In genomic region chr19:40147338-40147692, GRCh38 we compare ENCODE assay signal across 13 cellular contexts. TPM values are rescaled to one million over a fixed set of nuclear protein-coding genes. Genes with fewer than 3 reads are reported as not detected.
DNase-seq lines count a peak whose midpoint lies in the region; ATAC-seq, FAIRE-seq and TF ChIP-seq lines count a peak whose summit lies in the region.
"Had no signal": no experiment of that assay in that cellular context is flagged by ENCODE, and none has a peak within 500 bp of the region (broad histone marks: within the 10 kb centered on the region; RNA-seq: fewer than 3 reads in every experiment).

No MANE protein-coding gene starts in this region.

- TF ChIP-seq RAD21 in GM12878 (IDR thresholded peaks at IDR 0.05; ENCODE audit: insufficient read depth, low read depth, low read length) = no peak

- H3K27me3 ChIP-seq in KMS-11 (ENCODE audit: insufficient read depth, low read depth) = no peaks in the 10 kb centered on the region
- H3K27me3 ChIP-seq in GM12878 (replicated peaks in 1 of 2; ENCODE audit: control insufficient read depth in 2 of 2, insufficient read depth in 2 of 2, low read length in 1 of 2) = no peaks in the 10 kb centered on the region
- H3K27me3 ChIP-seq in osteoblast (ENCODE audit: insufficient read depth, low read length) = no peaks in the 10 kb centered on the region
- H3K27me3 ChIP-seq: ovary had no signal

- DNase-seq in CD14-positive monocyte (ENCODE audit: low spot score) = no peak
- no peak for DNase-seq in GM12878 (ENCODE audit: low read depth, low spot score)
- no peak for DNase-seq in osteoblast (ENCODE audit: insufficient read length, low spot score, missing footprints)
- no peak for DNase-seq in NCI-H2227 treated with DMSO at 0.1 percent for 48 hours (lab: John Stamatoyannopoulos, UW)
- DNase-seq in DMS79 (lab: John Stamatoyannopoulos, UW) = no peak
- DNase-seq in endothelial cell (ENCODE audit: low spot score) = no peak
- DNase-seq: effector memory CD8-positive, alpha-beta T cell; ovary; stimulated activated CD4-positive, alpha-beta T cell treated with anti-CD3 and anti-CD28 coated beads, Interleukin-4, amount 100 ng/mL, for 24 hours; stimulated activated CD8-positive, alpha-beta memory T cell treated with anti-CD3 and anti-CD28 coated beads, Interleukin-4, amount 100 ng/mL, for 48 hours had no signal

- peaks cover 0 to 9% (median 3%) of the 10 kb centered on the region in 7 donors for H3K9me3 Mint-ChIP-seq in CD14-positive monocyte
- H3K9me3 Mint-ChIP-seq in endothelial cell (ENCODE audit: unreplicated experiment) = no peaks in the 10 kb centered on the region
- H3K9me3 Mint-ChIP-seq: effector memory CD8-positive, alpha-beta T cell had no signal

- no peak overlapping the region for H3K9ac ChIP-seq in KMS-11
- H3K9ac ChIP-seq in GM12878 (ENCODE audit: control insufficient read depth, insufficient read depth, low read length) = peak overlapping the region; percentile 25; the same call in 1 of the 2 replicates

- RAD21 ChIA-PET in GM12878 (lab: Charles Lee; ENCODE audit: unreplicated experiment) = interaction anchor here (0.6 kb wide), 1 partner anchor 313 kb away, joined by 3 read pairs; the partner anchor contains the start of gene DYRK1B

- peak overlapping the region in 1 of 2 donors; percentile 91 for H3K4me3 Mint-ChIP-seq in CD14-positive monocyte
- H3K4me3 Mint-ChIP-seq in endothelial cell (ENCODE audit: unreplicated experiment) = no peak overlapping the region

- 89% methylated on average over 2 of the region's 2 CpGs for WGBS in GM12878 (ENCODE audit: insufficient coverage, insufficient replicate concordance, low lambda C conversion rate, missing lambda C conversion rate)

- no peak for TF ChIP-seq POLR2A in GM12878 (IDR thresholded peaks at IDR 0.05; ENCODE audit: low read depth, low read length)

- peaks cover 36% of the 10 kb centered on the region for H3K4me1 ChIP-seq in KMS-11 (ENCODE audit: low read depth, poor library complexity, severe bottlenecking)
- peaks cover 39% of the 10 kb centered on the region for H3K4me1 ChIP-seq in GM12878 (ENCODE audit: control insufficient read depth, insufficient read depth, low read length)
- peaks cover 9% of the 10 kb centered on the region for H3K4me1 ChIP-seq in osteoblast (ENCODE audit: insufficient read depth, low read length)

- H4K20me1 ChIP-seq in KMS-11 (ENCODE audit: insufficient read depth) (no peaks in the 10 kb centered on the region), GM12878 (ENCODE audit: control insufficient read depth, insufficient read depth) (no peaks in the 10 kb centered on the region), osteoblast (ENCODE audit: insufficient read depth, low read length) (no peaks in the 10 kb centered on the region)

- POLR2A ChIA-PET in GM12878 (lab: Charles Lee) = interaction anchor here (1.2 kb wide), 1 partner anchor 17 kb away, joined by 3 read pairs; no protein-coding TSS in a partner anchor

- peak overlapping the region; percentile 48; the same call in 1 of the 2 replicates for H3K4me2 ChIP-seq in KMS-11
- peak overlapping the region; percentile 57; the same call in 1 of the 2 replicates for H3K4me2 ChIP-seq in GM12878 (ENCODE audit: control insufficient read depth, insufficient read depth)
- peak overlapping the region; percentile 86 for H3K4me2 ChIP-seq in osteoblast (ENCODE audit: insufficient read depth, low read length)

- CTCF ChIA-PET in GM12878 (lab: Yijun Ruan, JAX) = interaction anchor here (0.8 to 10.1 kb wide), 2 partner anchors 17 to 383 kb away, joined by 3 to 199 read pairs; no protein-coding TSS in a partner anchor

- intact Hi-C loops in CD14-positive monocyte (cut with micrococcal nuclease) (no loop called here), GM12878 (cut with micrococcal nuclease; ENCODE audit: unreplicated experiment) (no loop called here)

- no TSS peak for BruUV-seq in GM12878 (replicated peaks; lab: Mats Ljungman, UMichigan)

- H3K27me3 Mint-ChIP-seq in CD14-positive monocyte (ENCODE audit: low read depth in 3 of 3) (peaks cover 0 to 4% (median 0%) of the 10 kb centered on the region in 3 donors), endothelial cell (ENCODE audit: unreplicated experiment) (peaks cover 4% of the 10 kb centered on the region)
- H3K27me3 Mint-ChIP-seq: activated naive CD8-positive, alpha-beta T cell; effector memory CD8-positive, alpha-beta T cell had no signal

- H3K27ac Mint-ChIP-seq in CD14-positive monocyte = peak overlapping the region in 5 of 7 donors; percentile 35 to 94 (median 86)
- no peak overlapping the region for H3K27ac Mint-ChIP-seq in endothelial cell (ENCODE audit: unreplicated experiment)

- H3K36me3 Mint-ChIP-seq in CD14-positive monocyte (no peaks in the 10 kb centered on the region), endothelial cell (ENCODE audit: low read depth, unreplicated experiment) (peaks cover 4% of the 10 kb centered on the region)
- H3K36me3 Mint-ChIP-seq: activated naive CD8-positive, alpha-beta T cell had no signal

- TF ChIP-seq CTCF in CD14-positive monocyte (IDR thresholded peaks at IDR 0.05) = no peak
- no peak for TF ChIP-seq CTCF in KMS-11 (conservative IDR thresholded peaks at IDR 0.05; ENCODE audit: low read depth, low read length)
- TF ChIP-seq CTCF in GM12878 (IDR thresholded peaks at IDR 0.05 in 2 of 3, conservative IDR thresholded peaks at IDR 0.05 in 1 of 3; ENCODE audit: control insufficient read depth in 2 of 3, extremely low read depth in 1 of 3, insufficient read depth in 1 of 3, low read depth in 3 of 3, low read length in 3 of 3) = no peak
- no peak for TF ChIP-seq CTCF in osteoblast (IDR thresholded peaks at IDR 0.05; ENCODE audit: extremely low read depth, low read depth, low read length)
- TF ChIP-seq CTCF in endothelial cell (IDR thresholded peaks at IDR 0.05; ENCODE audit: unreplicated experiment) = no peak

- ATAC-seq in GM12878 = no peak
- ATAC-seq: activated CD4-positive, CD25-positive, alpha-beta regulatory T cell treated with anti-CD3 and anti-CD28 coated beads, Interleukin-2, amount 50 U/mL, for 24 hours; effector memory CD8-positive, alpha-beta T cell had no signal

- H3K4me1 Mint-ChIP-seq in CD14-positive monocyte = peaks cover 65% of the 10 kb centered on the region
- peaks cover 8% of the 10 kb centered on the region for H3K4me1 Mint-ChIP-seq in endothelial cell (ENCODE audit: unreplicated experiment)

- no peak overlapping the region; the same call in 1 of the 2 replicates for H2AFZ ChIP-seq in KMS-11 (ENCODE audit: low read depth)
- H2AFZ ChIP-seq in GM12878 (ENCODE audit: control insufficient read depth, low read depth, low read length) = peak overlapping the region; percentile 56
- peak overlapping the region; percentile 36 for H2AFZ ChIP-seq in osteoblast (ENCODE audit: low read length)

- H3K4me3 ChIP-seq in KMS-11 (IDR thresholded peaks at IDR 0.05; ENCODE audit: insufficient read depth, low read depth, low read length) (no peak overlapping the region), GM12878 (no peak overlapping the region), osteoblast (ENCODE audit: insufficient read depth, low read length) (no peak overlapping the region)
- H3K4me3 ChIP-seq: ovary had no signal

- no peaks in the 10 kb centered on the region for H3K79me2 ChIP-seq in KMS-11 (ENCODE audit: insufficient read depth, low read depth)
- peaks cover 6% of the 10 kb centered on the region for H3K79me2 ChIP-seq in GM12878 (ENCODE audit: control insufficient read depth, insufficient read depth, low read length)
- H3K79me2 ChIP-seq in osteoblast (ENCODE audit: insufficient read depth, low read length) = no peaks in the 10 kb centered on the region

- H3K36me3 ChIP-seq in KMS-11 (ENCODE audit: insufficient read depth) (no peaks in the 10 kb centered on the region), GM12878 (ENCODE audit: control insufficient read depth in 2 of 2, insufficient read depth in 2 of 2, low read length in 1 of 2) (no peaks in the 10 kb centered on the region), osteoblast (ENCODE audit: insufficient read depth, low read length) (no peaks in the 10 kb centered on the region)
- H3K36me3 ChIP-seq: ovary had no signal

- H3K27ac ChIP-seq in KMS-11 = no peak overlapping the region
- peak overlapping the region; percentile 56 for H3K27ac ChIP-seq in GM12878 (ENCODE audit: control insufficient read depth, insufficient read depth)
- H3K27ac ChIP-seq in osteoblast (ENCODE audit: low read depth, low read length) = no peak overlapping the region
- H3K27ac ChIP-seq: ovary had no signal

- SMC1A ChIA-PET in GM12878 (lab: Charles Lee; ENCODE audit: uncharacterized antibody, unreplicated experiment) = interaction anchor here (0.7 to 1.0 kb wide), 2 partner anchors 18 to 491 kb away, joined by 3 read pairs; no protein-coding TSS in a partner anchor

- H3K9me3 ChIP-seq in GM12878 (replicated peaks; ENCODE audit: control insufficient read depth, insufficient read depth, low read length) = no peaks in the 10 kb centered on the region
- no peaks in the 10 kb centered on the region for H3K9me3 ChIP-seq in osteoblast (ENCODE audit: low read depth, low read length)
- H3K9me3 ChIP-seq: ovary had no signal

- FAIRE-seq in GM12878 (lab: Jason Lieb, UNC) = no peak

- in situ Hi-C loops in GM12878 (cut with MboI) = no loop called here

- no peak for TF ChIP-seq EP300 in GM12878 (IDR thresholded peaks at IDR 0.05; ENCODE audit: borderline replicate concordance in 1 of 2, control insufficient read depth in 1 of 2, low read depth in 2 of 2, low read length in 2 of 2)

RNA-seq across cellular contexts. Expression of gene MAP3K10, which starts 43.9 kb away (rescaled TPM):
- polyA plus RNA-seq in CD14-positive monocyte = under 1 TPM in 1 of 2 donors, not detected in 1; 0.05 TPM
- 16.6 and 22.1 TPM in 2 replicates for total RNA-seq in GM12878 (2013; cell fraction: nucleolus; rRNA removed)
- total RNA-seq in GM12878 (2014; rRNA removed) = 9.0 and 13.6 TPM in 2 replicates
- 4.5 and 5.0 TPM in 2 replicates for total RNA-seq in GM12878 (2014; rRNA removed; fragmentation: Illumina TruSeq; extraction: Trizol)
- total RNA-seq in GM12878 (2021) = 14.1 and 16.6 TPM in 2 replicates
- 2.2 TPM for polyA plus RNA-seq in GM12878 (2011; ENCODE audit: low read depth)
- polyA plus RNA-seq in GM12878 (2011; rRNA removed) = 1.3 and 2.2 TPM in 2 replicates
- 1.8 and 3.8 TPM in 2 replicates for polyA plus RNA-seq in GM12878 (2011; cell fraction: cytosol; rRNA removed)
- polyA plus RNA-seq in GM12878 (2011; cell fraction: nucleus; rRNA removed) = 23.0 and 24.8 TPM in 2 replicates
- polyA plus RNA-seq in GM12878 (2012) = 9.2 and 10.8 TPM in 2 replicates
- polyA plus RNA-seq in GM12878 (2014; fragmentation: Illumina TruSeq; extraction: Trizol) = 1.1 and 2.5 TPM in 2 replicates
- under 1 TPM; 0.11 to 0.16 TPM for polyA plus RNA-seq in GM12878 (2014; fragmentation: Nextera tagmentation; extraction: Ambion mirVana)
- 9.9 and 15.1 TPM in 2 replicates for polyA plus RNA-seq in GM12878 (2014; rRNA removed)
- polyA plus RNA-seq in GM12878 (2016; fragmentation: Nextera tagmentation; extraction: Ambion mirVana) = 1 to 10 TPM in 1 of 2 experiments, under 1 TPM in 1; 0.53 to 2.7 TPM
- 3.1 and 9.0 TPM in 2 replicates for polyA minus RNA-seq in GM12878 (2011; rRNA and poly(A)+ RNA removed)
- 4.5 and 4.6 TPM in 2 replicates for polyA minus RNA-seq in GM12878 (2011; cell fraction: cytosol; rRNA and poly(A)+ RNA removed)
- polyA minus RNA-seq in GM12878 (2011; cell fraction: nucleus; rRNA and poly(A)+ RNA removed) = 6.2 and 11.0 TPM in 2 replicates
- 8.3 and 9.8 TPM in 2 replicates for total RNA-seq in osteoblast
- total RNA-seq in endothelial cell (ENCODE audit: unreplicated experiment) = 20.6 TPM

RNA-seq across cellular contexts. Expression of gene ZNF780A, which starts 56.6 kb away (rescaled TPM):
- polyA plus RNA-seq in CD14-positive monocyte = 10 to 100 TPM in 1 of 2 donors, 1 to 10 TPM in 1; 9.8 to 14.1 TPM
- 64.7 and 71.7 TPM in 2 replicates for total RNA-seq in GM12878 (2013; cell fraction: nucleolus; rRNA removed)
- total RNA-seq in GM12878 (2014; rRNA removed) = 13.8 and 19.8 TPM in 2 replicates
- 19.5 and 22.8 TPM in 2 replicates for total RNA-seq in GM12878 (2014; rRNA removed; fragmentation: Illumina TruSeq; extraction: Trizol)
- 17.0 and 19.0 TPM in 2 replicates for total RNA-seq in GM12878 (2021)
- 42.2 TPM for polyA plus RNA-seq in GM12878 (2011; ENCODE audit: low read depth)
- polyA plus RNA-seq in GM12878 (2011; rRNA removed) = 26.5 and 33.8 TPM in 2 replicates
- polyA plus RNA-seq in GM12878 (2011; cell fraction: cytosol; rRNA removed) = 9.5 and 13.6 TPM in 2 replicates
- polyA plus RNA-seq in GM12878 (2011; cell fraction: nucleus; rRNA removed) = 22.7 and 23.4 TPM in 2 replicates
- 15.5 and 18.6 TPM in 2 replicates for polyA plus RNA-seq in GM12878 (2012)
- 18.2 and 22.7 TPM in 2 replicates for polyA plus RNA-seq in GM12878 (2014; fragmentation: Illumina TruSeq; extraction: Trizol)
- 10 to 100 TPM; 19.6 to 27.6 TPM for polyA plus RNA-seq in GM12878 (2014; fragmentation: Nextera tagmentation; extraction: Ambion mirVana)
- 11.4 and 16.2 TPM in 2 replicates for polyA plus RNA-seq in GM12878 (2014; rRNA removed)
- polyA plus RNA-seq in GM12878 (2016; fragmentation: Nextera tagmentation; extraction: Ambion mirVana) = 10 to 100 TPM; 10.9 to 12.0 TPM
- polyA minus RNA-seq in GM12878 (2011; rRNA and poly(A)+ RNA removed) = 27.5 and 35.0 TPM in 2 replicates
- 5.2 and 8.2 TPM in 2 replicates for polyA minus RNA-seq in GM12878 (2011; cell fraction: cytosol; rRNA and poly(A)+ RNA removed)
- polyA minus RNA-seq in GM12878 (2011; cell fraction: nucleus; rRNA and poly(A)+ RNA removed) = 26.4 and 27.7 TPM in 2 replicates
- 15.9 and 17.7 TPM in 2 replicates for total RNA-seq in osteoblast
- total RNA-seq in endothelial cell (ENCODE audit: unreplicated experiment) = 19.4 TPM
